Comparison of ENCODE assay signal across 33 cellular contexts in genomic region chr7:122103064-122103463, GRCh38.
"Had no signal": no experiment of that assay in that cellular context is flagged by ENCODE, and none has a peak within 500 bp of the region (broad histone marks: within the 10 kb centered on the region; RNA-seq: fewer than 3 reads in every experiment).

No MANE protein-coding gene starts in this region.

- H3K4me3 ChIP-seq: ascending aorta, cardiac muscle cell, colonic mucosa had no signal

- ATAC-seq: activated CD8-positive, alpha-beta T cell treated with anti-CD3 and anti-CD28 coated beads for 36 hours; activated naive CD4-positive, alpha-beta T cell treated with anti-CD3 and anti-CD28 coated beads, Interleukin-2, amount 50 U/mL, for 72 hours; activated T-cell treated with anti-CD3 and anti-CD28 coated beads, Interleukin-2, amount 50 U/mL, for 4 hours; activated T-cell treated with anti-CD3 and anti-CD28 coated beads, Interleukin-2, amount 50 U/mL, for 72 hours; activated T-helper 17 cell treated with anti-CD3 and anti-CD28 coated beads, Interleukin-2, amount 50 U/mL, for 72 hours had no signal

- H3K4me1 ChIP-seq: ascending aorta, colonic mucosa had no signal

- H3K27me3 ChIP-seq: ascending aorta, cardiac muscle cell, colonic mucosa had no signal

- FAIRE-seq: bronchial epithelial cell, TTC549 had no signal

- DNase-seq: activated B cell treated with CpG ODN at 0.5 μM for 24 hours; activated CD4-positive, alpha-beta memory T cell treated with anti-CD3 and anti-CD28 coated beads for 36 hours; activated CD4-positive, alpha-beta T cell treated with anti-CD3 and anti-CD28 coated beads for 4 hours; activated CD4-positive, alpha-beta T cell treated with anti-CD3 and anti-CD28 coated beads, Interleukin-2, amount 10 ng/mL, durations not matched to agents 24 days and 14 days; activated CD4-positive, alpha-beta T cell treated with anti-CD3 and anti-CD28 coated beads, Interleukin-2, amount 50 U/mL, for 1 hour; activated CD4-positive, alpha-beta T cell treated with anti-CD3 and anti-CD28 coated beads, Interleukin-2, amount 50 U/mL, for 4 hours; activated CD4-positive, CD25-positive, alpha-beta regulatory T cell treated with anti-CD3 and anti-CD28 coated beads, Interleukin-2, amount 50 U/mL, for 72 hours; activated CD8-positive, alpha-beta memory T cell treated with anti-CD3 and anti-CD28 coated beads, Interleukin-2, amount 50 U/mL, for 4 hours; activated CD8-positive, alpha-beta T cell treated with anti-CD3 and anti-CD28 coated beads for 36 hours; activated effector memory CD4-positive, alpha-beta T cell treated with anti-CD3 and anti-CD28 coated beads, Interleukin-2, amount 50 U/mL, for 16 hours; activated gamma-delta T cell treated with Interleukin-2 at 50 U/mL for 16 hours; activated naive CD4-positive, alpha-beta T cell; activated naive CD4-positive, alpha-beta T cell treated with anti-CD3 and anti-CD28 coated beads for 36 hours; activated naive CD4-positive, alpha-beta T cell treated with anti-CD3 and anti-CD28 coated beads, Interleukin-2, amount 50 U/mL, for 16 hours; activated naive CD8-positive, alpha-beta T cell treated with anti-CD3 and anti-CD28 coated beads for 36 hours; activated T-cell treated with anti-CD3 and anti-CD28 coated beads for 4 hours; activated T-cell treated with anti-CD3 and anti-CD28 coated beads, Interleukin-2, amount 50 U/mL, for 1 hour; activated T-cell treated with anti-CD3 and anti-CD28 coated beads, Interleukin-2, amount 50 U/mL, for 4 hours; activated T-cell treated with anti-CD3 and anti-CD28 coated beads, Interleukin-2, amount 50 U/mL, for 72 hours; amygdala; anterior cingulate cortex; caudate nucleus; cerebellar nuclear complex; colonic mucosa; T-helper 2 cell; T-helper 9 cell had no signal

- H3K27ac ChIP-seq: ascending aorta, cardiac muscle cell, colonic mucosa, VCaP had no signal

- H3K9me3 ChIP-seq: colonic mucosa had no signal

- H3K36me3 ChIP-seq: colonic mucosa had no signal
